18 cellular contexts compared by ENCODE assay signal in genomic region chr17:30549864-30550511, GRCh38.
DNase-seq lines count a peak whose midpoint lies in the region; ATAC-seq and TF ChIP-seq lines count a peak whose summit lies in the region.
"Had no signal": no experiment of that assay in that cellular context is flagged by ENCODE, and none has a peak within 500 bp of the region (broad histone marks: within the 10 kb centered on the region; RNA-seq: fewer than 3 reads in every experiment).

No MANE protein-coding gene starts in this region.

- no peak overlapping the region for H3K4me3 Mint-ChIP-seq in endodermal cell
- H3K4me3 Mint-ChIP-seq: nephron progenitor cell, T-cell had no signal

- no peak overlapping the region for H4K8ac ChIP-seq in trophoblast cell (ENCODE audit: low read depth, low read length)

- H3K9ac ChIP-seq in endodermal cell (ENCODE audit: extremely low read depth, low read length, poor library complexity, severe bottlenecking): no peak overlapping the region
- H3K9ac ChIP-seq in trophoblast cell (ENCODE audit: low read length): no peak overlapping the region

- no peak overlapping the region for H2BK120ac ChIP-seq in trophoblast cell (ENCODE audit: insufficient read depth, low read length, poor library complexity)

- peak overlapping the region; percentile 11 for H3K23ac ChIP-seq in trophoblast cell (ENCODE audit: low read length)

- H3K9me3 Mint-ChIP-seq in endodermal cell: no peaks in the 10 kb centered on the region
- H3K9me3 Mint-ChIP-seq: nephron progenitor cell, T-cell had no signal

- peak; percentile 42 for DNase-seq in ELR (ENCODE audit: low read depth)
- DNase-seq in M059J (ENCODE audit: low read depth): peak; percentile 59
- DNase-seq in endodermal cell: peak; percentile 43
- peak; percentile 13 to 33 for DNase-seq in trophoblast cell
- DNase-seq in kidney tubule cell (ENCODE audit: low spot score): no peak
- no peak for DNase-seq in activated naive CD4-positive, alpha-beta T cell (lab: John Stamatoyannopoulos, UW)
- DNase-seq: KG1, left ventricle myocardium superior, NCI-H146, NCI-H2171, NCI-H524 treated with DMSO at 0.1 percent for 48 hours, nephron progenitor cell, psoas muscle had no signal

- ATAC-seq in HG03342 (IDR thresholded peaks at IDR 0.05; ENCODE audit: unreplicated experiment): no peak
- ATAC-seq: left ventricle myocardium superior, psoas muscle had no signal

- H3K27me3 ChIP-seq in endodermal cell (ENCODE audit: control insufficient read depth, insufficient read depth, low read length, poor library complexity, severe bottlenecking): no peaks in the 10 kb centered on the region
- H3K27me3 ChIP-seq in trophoblast cell (ENCODE audit: insufficient read depth, low read length): no peaks in the 10 kb centered on the region
- H3K27me3 ChIP-seq: brain microvascular endothelial cell, SJCRH30 had no signal

- no peaks in the 10 kb centered on the region for H3K79me1 ChIP-seq in trophoblast cell (ENCODE audit: low read length)

- H3K27me3 Mint-ChIP-seq in endodermal cell (ENCODE audit: insufficient read depth): no peaks in the 10 kb centered on the region
- H3K27me3 Mint-ChIP-seq: T-cell had no signal

- H3K36me3 ChIP-seq in endodermal cell (ENCODE audit: control insufficient read depth, insufficient read depth, low read length) (no peaks in the 10 kb centered on the region), trophoblast cell (ENCODE audit: control insufficient read depth in 1 of 2, insufficient read depth in 2 of 2, low read length in 2 of 2) (no peaks in the 10 kb centered on the region)
- H3K36me3 ChIP-seq: brain microvascular endothelial cell, SJCRH30 had no signal

- H3K27ac ChIP-seq in endodermal cell (ENCODE audit: low read depth, low read length) (no peak overlapping the region), trophoblast cell (ENCODE audit: low read depth, low read length) (no peak overlapping the region)
- H3K27ac ChIP-seq: brain microvascular endothelial cell, psoas muscle, SJCRH30 had no signal

- no peak overlapping the region for H2AK5ac ChIP-seq in trophoblast cell (ENCODE audit: low read length)

- H3K9me3 ChIP-seq in endodermal cell (ENCODE audit: control insufficient read depth, low read length) (no peaks in the 10 kb centered on the region), trophoblast cell (ENCODE audit: insufficient read depth, low read depth, low read length) (peaks cover 9% of the 10 kb centered on the region)
- H3K9me3 ChIP-seq: mucosa of descending colon, psoas muscle, SJCRH30 had no signal

- H3K18ac ChIP-seq in trophoblast cell (ENCODE audit: low read length): no peak overlapping the region

- H3K4me3 ChIP-seq in endodermal cell (ENCODE audit: low read length) (no peak overlapping the region), trophoblast cell (ENCODE audit: low read depth, low read length) (peak overlapping the region; percentile 52)
- H3K4me3 ChIP-seq: mucosa of descending colon, psoas muscle, SJCRH30 had no signal

- no peaks in the 10 kb centered on the region for H3K4me1 ChIP-seq in endodermal cell (ENCODE audit: control insufficient read depth, insufficient read depth, low read length)
- peaks cover 7 to 11% of the 10 kb centered on the region in 2 experiments for H3K4me1 ChIP-seq in trophoblast cell (ENCODE audit: control insufficient read depth in 1 of 2, insufficient read depth in 2 of 2, low read length in 2 of 2)
- H3K4me1 ChIP-seq: psoas muscle had no signal

- H3K4ac ChIP-seq in trophoblast cell (ENCODE audit: low read depth, low read length): no peak overlapping the region

- no peak overlapping the region for H3K27ac Mint-ChIP-seq in endodermal cell
- H3K27ac Mint-ChIP-seq: T-cell had no signal

- H3K4me2 ChIP-seq in trophoblast cell (ENCODE audit: low read length): no peak overlapping the region

- H2AFZ ChIP-seq in trophoblast cell (ENCODE audit: insufficient read depth, low read length, poor library complexity): no peak overlapping the region

- no peaks in the 10 kb centered on the region for H3K36me3 Mint-ChIP-seq in endodermal cell (ENCODE audit: low read depth)

- no peaks in the 10 kb centered on the region for H3K79me2 ChIP-seq in trophoblast cell (ENCODE audit: control insufficient read depth, insufficient read depth, low read length, poor library complexity)

- H3K4me1 Mint-ChIP-seq in endodermal cell: peaks cover 5% of the 10 kb centered on the region

- 88 to 92% methylated on average over 7 to 15 of the region's 15 CpGs for WGBS in endodermal cell (ENCODE audit: insufficient coverage in 1 of 2, insufficient read length in 1 of 2), 2 experiments
- WGBS in trophoblast cell (ENCODE audit: extremely low coverage, insufficient coverage, insufficient read length): no CpG with 5 or more reads among the region's 15 CpGs

- H4K91ac ChIP-seq in trophoblast cell (ENCODE audit: low read depth, low read length): no peak overlapping the region

- TF ChIP-seq CTCF in endodermal cell (conservative IDR thresholded peaks at IDR 0.05): no peak

- no peak overlapping the region for H4K12ac ChIP-seq in trophoblast cell (ENCODE audit: low read depth, low read length)

- H2BK5ac ChIP-seq in trophoblast cell (ENCODE audit: low read depth, low read length, poor library complexity): no peak overlapping the region

- no peak overlapping the region for H2BK12ac ChIP-seq in trophoblast cell (ENCODE audit: low read length)

- no peak overlapping the region for H3K14ac ChIP-seq in trophoblast cell (ENCODE audit: low read length)

Comparison
In these comparisons a context has a peak if more than half of its experiments do, and no peak if none do; other contexts are left out.
1. DNase-seq: peak in ELR (single experiment), M059J (single experiment), endodermal cell (single experiment) and trophoblast cell (2 of 2); none in kidney tubule cell (single experiment) and activated naive CD4-positive, alpha-beta T cell (0 of 4).